Comparison of ENCODE assay signal across 1 cellular context in the genomic region with DNA sequence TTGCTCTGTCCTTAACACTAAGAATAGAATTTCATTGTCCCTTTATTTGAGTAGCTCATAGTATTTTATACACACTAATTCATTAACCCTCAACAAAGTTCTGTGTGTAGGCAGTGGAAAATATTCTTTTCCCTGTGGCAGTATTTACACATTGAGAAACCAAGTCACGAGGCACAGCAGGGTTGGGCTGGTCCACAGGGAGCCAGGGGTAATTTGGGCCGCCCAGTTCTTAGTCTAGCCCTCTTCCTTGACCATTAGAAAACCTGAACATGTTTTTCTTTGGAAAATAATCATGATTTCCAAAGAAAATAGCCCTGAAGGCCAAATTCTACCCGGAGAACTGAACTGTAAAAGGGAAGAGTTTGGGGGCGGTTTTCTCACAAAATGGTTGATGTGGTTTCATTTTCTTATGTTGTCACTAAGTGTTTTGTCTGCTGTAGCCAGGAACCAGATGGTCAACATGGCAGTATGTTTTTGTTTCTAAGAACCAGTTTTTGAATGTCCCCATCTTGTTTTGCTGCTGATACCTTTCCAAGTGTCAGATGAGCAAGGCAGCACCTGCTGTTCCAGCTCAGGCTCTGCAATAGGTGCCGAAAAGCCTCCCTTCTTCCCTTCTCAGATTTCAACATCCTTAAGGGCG.
TF ChIP-seq lines count a peak whose summit lies in the region.

No MANE protein-coding gene starts in this region.

TF ChIP-seq in HepG2, 621 proteins besides CTCF, POLR2A, EP300 and RAD21 (continued from another document):
- TF ChIP-seq, protein P1, sequence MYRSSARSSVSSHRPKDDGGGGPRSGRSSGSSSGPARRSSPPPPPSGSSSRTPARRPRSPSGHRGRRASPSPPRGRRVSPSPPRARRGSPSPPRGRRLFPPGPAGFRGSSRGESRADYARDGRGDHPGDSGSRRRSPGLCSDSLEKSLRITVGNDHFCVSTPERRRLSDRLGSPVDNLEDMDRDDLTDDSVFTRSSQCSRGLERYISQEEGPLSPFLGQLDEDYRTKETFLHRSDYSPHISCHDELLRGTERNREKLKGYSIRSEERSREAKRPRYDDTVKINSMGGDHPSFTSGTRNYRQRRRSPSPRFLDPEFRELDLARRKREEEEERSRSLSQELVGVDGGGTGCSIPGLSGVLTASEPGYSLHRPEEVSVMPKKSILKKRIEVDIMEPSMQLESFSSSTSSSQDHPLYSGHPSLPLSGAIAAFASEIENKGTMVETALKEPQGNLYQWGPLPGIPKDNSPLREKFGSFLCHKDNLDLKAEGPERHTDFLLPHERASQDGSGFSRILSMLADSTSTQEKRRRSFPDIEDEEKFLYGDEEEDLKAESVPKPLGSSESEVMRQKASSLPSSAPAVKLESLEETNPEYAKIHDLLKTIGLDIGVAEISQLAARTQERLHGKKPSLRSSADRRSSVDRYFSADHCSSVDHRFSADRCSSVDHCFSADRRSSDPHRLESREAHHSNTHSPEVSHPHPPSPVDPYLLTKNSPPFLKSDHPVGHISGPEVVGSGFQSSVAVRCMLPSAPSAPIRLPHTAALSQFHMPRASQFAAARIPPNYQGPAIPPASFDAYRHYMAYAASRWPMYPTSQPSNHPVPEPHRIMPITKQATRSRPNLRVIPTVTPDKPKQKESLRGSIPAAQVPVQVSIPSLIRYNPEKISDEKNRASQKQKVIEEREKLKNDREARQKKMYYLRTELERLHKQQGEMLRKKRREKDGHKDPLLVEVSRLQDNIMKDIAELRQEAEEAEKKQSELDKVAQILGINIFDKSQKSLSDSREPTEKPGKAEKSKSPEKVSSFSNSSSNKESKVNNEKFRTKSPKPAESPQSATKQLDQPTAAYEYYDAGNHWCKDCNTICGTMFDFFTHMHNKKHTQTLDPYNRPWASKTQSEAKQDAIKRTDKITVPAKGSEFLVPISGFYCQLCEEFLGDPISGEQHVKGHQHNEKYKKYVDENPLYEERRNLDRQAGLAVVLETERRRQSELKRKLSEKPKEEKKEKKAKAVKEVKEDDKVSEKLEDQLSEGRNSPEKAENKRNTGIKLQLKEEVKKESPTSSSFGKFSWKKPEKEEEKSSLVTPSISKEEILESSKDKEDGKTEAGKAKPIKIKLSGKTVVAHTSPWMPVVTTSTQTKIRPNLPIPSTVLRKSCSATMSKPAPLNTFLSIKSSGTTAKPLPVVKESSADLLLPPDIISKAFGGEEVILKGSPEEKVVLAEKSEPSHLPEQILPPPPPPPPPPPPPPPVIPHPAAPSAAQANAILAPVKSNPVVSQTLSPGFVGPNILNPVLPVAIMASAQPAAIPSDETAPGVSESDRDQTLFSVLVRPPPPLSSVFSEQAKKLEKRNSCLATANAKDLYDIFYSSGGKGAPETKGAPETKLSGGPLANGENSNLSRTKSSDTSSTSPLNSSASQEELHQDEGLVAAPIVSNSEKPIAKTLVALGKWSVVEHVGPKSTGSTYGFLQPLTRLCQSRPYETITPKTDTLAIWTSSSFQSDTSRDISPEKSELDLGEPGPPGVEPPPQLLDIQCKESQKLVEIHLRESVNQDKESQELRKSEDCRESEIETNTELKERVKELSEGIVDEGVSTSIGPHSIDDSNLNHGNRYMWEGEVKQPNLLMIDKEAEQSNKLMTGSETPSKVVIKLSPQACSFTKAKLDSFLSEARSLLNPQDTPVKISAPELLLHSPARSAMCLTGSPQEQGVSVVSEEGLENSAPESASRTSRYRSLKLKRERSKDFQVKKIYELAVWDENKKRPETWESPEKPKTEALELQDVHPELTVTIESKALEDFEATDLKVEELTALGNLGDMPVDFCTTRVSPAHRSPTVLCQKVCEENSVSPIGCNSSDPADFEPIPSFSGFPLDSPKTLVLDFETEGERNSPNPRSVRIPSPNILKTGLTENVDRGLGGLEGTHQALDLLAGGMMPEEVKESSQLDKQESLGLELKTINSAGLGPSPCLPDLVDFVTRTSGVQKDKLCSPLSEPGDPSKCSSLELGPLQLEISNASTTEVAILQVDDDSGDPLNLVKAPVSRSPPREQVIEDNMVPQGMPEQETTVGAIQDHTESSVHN (CRISPR knock-in tag; IDR thresholded peaks at IDR 0.05), result no peak
- TF ChIP-seq HCFC1 (IDR thresholded peaks at IDR 0.05; ENCODE audit: low read depth, low read length) (no peak), ZNF343 (CRISPR knock-in tag; IDR thresholded peaks at IDR 0.05) (no peak), SMAD9 (CRISPR knock-in tag; IDR thresholded peaks at IDR 0.05) (no peak), MIER3 (CRISPR knock-in tag; IDR thresholded peaks at IDR 0.05; ENCODE audit: borderline replicate concordance) (no peak), ZNF530 (CRISPR knock-in tag; IDR thresholded peaks at IDR 0.05; ENCODE audit: low read depth) (no peak), SMARCE1 (IDR thresholded peaks at IDR 0.05; ENCODE audit: borderline replicate concordance) (no peak)
